8 cellular contexts compared by ENCODE assay signal in the genomic region with DNA sequence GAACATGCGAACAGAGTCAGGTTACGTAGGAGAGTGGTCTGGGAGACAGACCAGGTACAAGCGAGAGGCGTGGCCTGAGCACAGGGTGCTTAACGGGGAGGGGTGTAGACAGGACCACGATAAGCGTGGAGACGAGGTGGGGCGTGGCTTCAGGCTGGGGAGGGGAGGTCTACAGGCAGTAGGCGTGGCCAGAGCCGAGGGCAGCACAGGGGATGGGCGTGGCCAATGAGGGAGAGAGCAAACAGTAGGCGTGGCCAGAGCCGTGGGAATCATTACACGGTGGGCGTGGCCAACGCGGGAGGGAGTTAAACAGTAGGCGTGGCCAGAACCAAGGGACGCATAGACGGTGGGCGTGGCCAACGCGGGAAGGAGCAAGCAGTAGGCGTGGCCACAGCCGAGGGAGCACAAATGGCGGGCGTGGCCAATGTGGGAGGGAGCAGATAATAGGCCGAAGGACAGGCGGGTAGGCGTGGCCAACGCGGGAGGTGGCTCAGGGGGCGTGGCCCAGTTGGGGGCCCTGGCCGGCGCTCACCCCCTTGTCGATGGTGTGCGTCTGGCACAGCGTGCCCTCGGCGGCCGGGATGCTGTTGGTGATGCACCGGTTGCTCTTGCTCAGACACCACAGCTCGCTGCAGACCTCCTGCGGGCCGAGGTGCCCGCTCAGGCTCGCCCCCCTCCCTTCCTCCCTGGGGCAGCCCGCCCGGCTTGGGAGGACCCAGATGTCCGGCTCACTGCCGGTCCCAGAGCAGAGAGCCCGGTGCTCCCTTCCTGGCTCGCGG. TPM values are rescaled to one million over a fixed set of nuclear protein-coding genes. Genes with fewer than 3 reads are reported as not detected.
DNase-seq lines count a peak whose midpoint lies in the region; ATAC-seq and TF ChIP-seq lines count a peak whose summit lies in the region.

No MANE protein-coding gene starts in this region.

- TF ChIP-seq POLR2A in gastroesophageal sphincter (IDR thresholded peaks at IDR 0.05), result peak in 1 of 2 donors; percentile 8

- no peak for TF ChIP-seq CTCF in gastroesophageal sphincter (IDR thresholded peaks at IDR 0.05)
- no peak for TF ChIP-seq CTCF in neural crest cell (conservative IDR thresholded peaks at IDR 0.05)

- no peaks in the 10 kb centered on the region for H3K9me3 ChIP-seq in gastroesophageal sphincter

- H3K4me1 Mint-ChIP-seq in neural crest cell, result peaks cover 7% of the 10 kb centered on the region
- H3K4me1 Mint-ChIP-seq in stimulated activated memory B cell treated with anti-CD40 and anti-IgM and Interleukin-4, amounts not matched to agents 10 μg/mL and 1 μg/mL and 100 μg/mL, for 72 hours, result peaks cover 13% of the 10 kb centered on the region

- peak; percentile 97 for DNase-seq in Daoy (ENCODE audit: low read depth)
- peak; percentile 73 for DNase-seq in RPMI8226
- DNase-seq in activated gamma-delta T cell (lab: John Stamatoyannopoulos, UW), result peak; percentile 89
- DNase-seq in neural crest cell (ENCODE audit: low read depth, low spot score), result peak; percentile 94
- no peak for DNase-seq in NCI-H2029 treated with DMSO at 0.1 percent for 48 hours (lab: John Stamatoyannopoulos, UW)

- peaks cover 3% of the 10 kb centered on the region for H3K36me3 Mint-ChIP-seq in neural crest cell (ENCODE audit: low read depth)
- H3K36me3 Mint-ChIP-seq in stimulated activated memory B cell treated with anti-CD40 and anti-IgM and Interleukin-4, amounts not matched to agents 10 μg/mL and 1 μg/mL and 100 μg/mL, for 72 hours, result peaks cover 15% of the 10 kb centered on the region

- H3K9me3 Mint-ChIP-seq in neural crest cell, result peaks cover 10% of the 10 kb centered on the region
- peaks cover 13% of the 10 kb centered on the region for H3K9me3 Mint-ChIP-seq in stimulated activated memory B cell treated with anti-CD40 and anti-IgM and Interleukin-4, amounts not matched to agents 10 μg/mL and 1 μg/mL and 100 μg/mL, for 72 hours

- ATAC-seq in gastroesophageal sphincter (peak; percentile 90), HG03280 (IDR thresholded peaks at IDR 0.05; ENCODE audit: unreplicated experiment) (no peak)
- ATAC-seq in stimulated activated memory B cell treated with anti-CD40 and anti-IgM and Interleukin-4, amounts not matched to agents 10 μg/mL and 1 μg/mL and 100 μg/mL, for 72 hours, result peak; percentile 32

- H3K27me3 ChIP-seq in gastroesophageal sphincter, result peaks cover 5% of the 10 kb centered on the region

- peak overlapping the region; percentile 16 to 45 for H3K4me3 ChIP-seq in gastroesophageal sphincter

- H3K27me3 Mint-ChIP-seq in neural crest cell (ENCODE audit: low read depth), result peaks cover 48% of the 10 kb centered on the region
- H3K27me3 Mint-ChIP-seq in stimulated activated memory B cell treated with anti-CD40 and anti-IgM and Interleukin-4, amounts not matched to agents 10 μg/mL and 1 μg/mL and 100 μg/mL, for 72 hours, result peaks cover 83% of the 10 kb centered on the region

- TF ChIP-seq EP300 in gastroesophageal sphincter (IDR thresholded peaks at IDR 0.05), result no peak

- peak overlapping the region in 3 of 4 donors; percentile 4 to 64 (median 58) for H3K27ac ChIP-seq in gastroesophageal sphincter

- peaks cover 0 to 36% (median 11%) of the 10 kb centered on the region in 3 donors for H3K4me1 ChIP-seq in gastroesophageal sphincter

- peak overlapping the region; percentile 89 for H3K4me3 Mint-ChIP-seq in neural crest cell
- H3K4me3 Mint-ChIP-seq in stimulated activated memory B cell treated with anti-CD40 and anti-IgM and Interleukin-4, amounts not matched to agents 10 μg/mL and 1 μg/mL and 100 μg/mL, for 72 hours, result peak overlapping the region; percentile 34

- 0 to 1% methylated on average over 29 to 33 of the region's 55 CpGs for WGBS in gastroesophageal sphincter (ENCODE audit: low coverage in 1 of 2), 2 donors

- no peak overlapping the region for H3K27ac Mint-ChIP-seq in neural crest cell (ENCODE audit: unreplicated experiment)
- no peak overlapping the region for H3K27ac Mint-ChIP-seq in stimulated activated memory B cell treated with anti-CD40 and anti-IgM and Interleukin-4, amounts not matched to agents 10 μg/mL and 1 μg/mL and 100 μg/mL, for 72 hours

- H3K36me3 ChIP-seq in gastroesophageal sphincter, result peaks cover 0 to 48% of the 10 kb centered on the region in 2 donors

RNA-seq across cellular contexts. Expression of a gene that starts 15.2 kb away (rescaled TPM):
- 0.24 TPM in 1 of 2 replicates, not detected in the other for total RNA-seq in Daoy (2014; rRNA removed; shearing (Covaris generic))
- total RNA-seq in gastroesophageal sphincter, result 10 to 100 TPM in 2 of 4 donors, 1 to 10 TPM in 2; 5.4 to 41.5 (median 10.3) TPM
- total RNA-seq in neural crest cell, result 0.33 and 0.77 TPM in 2 replicates

RNA-seq across cellular contexts. Expression of a gene that starts 18.1 kb away (rescaled TPM):
- total RNA-seq in Daoy (2014; rRNA removed; shearing (Covaris generic)), result 3.1 and 6.6 TPM in 2 replicates
- total RNA-seq in gastroesophageal sphincter (10 to 100 TPM; 15.7 to 45.3 (median 22.8) TPM), neural crest cell (30.9 and 31.4 TPM in 2 replicates)

RNA-seq across cellular contexts. Expression of a gene that starts 38.0 kb away (rescaled TPM):
- total RNA-seq in Daoy (2014; rRNA removed; shearing (Covaris generic)), result not detected in 2 replicates
- not detected for total RNA-seq in gastroesophageal sphincter
- total RNA-seq in neural crest cell, result not detected in 2 replicates
